2 cellular contexts compared by ENCODE assay signal in genomic region chr3:180633722-180634121, GRCh38.
TF ChIP-seq lines count a peak whose summit lies in the region.

No MANE protein-coding gene starts in this region.

TF ChIP-seq in A549, 52 proteins besides CTCF, POLR2A, EP300 and RAD21:
- TF ChIP-seq MAFK (IDR thresholded peaks at IDR 0.05; ENCODE audit: partially characterized antibody) (no peak), NPAS2 (CRISPR knock-in tag; IDR thresholded peaks at IDR 0.05; ENCODE audit: borderline replicate concordance) (no peak), SREBF2 (IDR thresholded peaks at IDR 0.05) (no peak), GATA3 (IDR thresholded peaks at IDR 0.05; ENCODE audit: borderline replicate concordance) (no peak), EHMT2 (IDR thresholded peaks at IDR 0.05; ENCODE audit: low read depth) (no peak), CHD4 (IDR thresholded peaks at IDR 0.05; ENCODE audit: borderline replicate concordance) (no peak), KDM1A (IDR thresholded peaks at IDR 0.05; ENCODE audit: low read depth) (no peak), RFX5 (IDR thresholded peaks at IDR 0.05) (no peak), HDAC2 (IDR thresholded peaks at IDR 0.05) (no peak), FOSB (CRISPR knock-in tag; IDR thresholded peaks at IDR 0.05) (no peak), POLR2AphosphoS2 (conservative IDR thresholded peaks at IDR 0.05; ENCODE audit: low read length) (no peak)
- TF ChIP-seq, protein P1, sequence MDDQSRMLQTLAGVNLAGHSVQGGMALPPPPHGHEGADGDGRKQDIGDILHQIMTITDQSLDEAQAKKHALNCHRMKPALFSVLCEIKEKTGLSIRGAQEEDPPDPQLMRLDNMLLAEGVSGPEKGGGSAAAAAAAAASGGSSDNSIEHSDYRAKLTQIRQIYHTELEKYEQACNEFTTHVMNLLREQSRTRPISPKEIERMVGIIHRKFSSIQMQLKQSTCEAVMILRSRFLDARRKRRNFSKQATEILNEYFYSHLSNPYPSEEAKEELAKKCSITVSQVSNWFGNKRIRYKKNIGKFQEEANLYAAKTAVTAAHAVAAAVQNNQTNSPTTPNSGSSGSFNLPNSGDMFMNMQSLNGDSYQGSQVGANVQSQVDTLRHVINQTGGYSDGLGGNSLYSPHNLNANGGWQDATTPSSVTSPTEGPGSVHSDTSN (IDR thresholded peaks at IDR 0.05), result no peak
TF ChIP-seq in A549: peak in this region for 0.

TF ChIP-seq in H1, 55 proteins besides CTCF, POLR2A, EP300 and RAD21:
- TF ChIP-seq PHF8 (conservative IDR thresholded peaks at IDR 0.05; ENCODE audit: low read depth, low read length) (no peak), JUN (IDR thresholded peaks at IDR 0.05; ENCODE audit: low read depth, low read length) (no peak), SP2 (IDR thresholded peaks at IDR 0.05; ENCODE audit: low read length) (no peak), CEBPB (IDR thresholded peaks at IDR 0.05; ENCODE audit: low read depth, low read length) (no peak), TCF12 (IDR thresholded peaks at IDR 0.05; ENCODE audit: low read depth, low read length) (no peak), SP1 (IDR thresholded peaks at IDR 0.05; ENCODE audit: low read depth, low read length) (no peak), ATF3 (IDR thresholded peaks at IDR 0.05; ENCODE audit: insufficient read depth, low read depth, low read length) (no peak), SRF (IDR thresholded peaks at IDR 0.05; ENCODE audit: low read depth, low read length) (no peak), CHD2 (IDR thresholded peaks at IDR 0.05; ENCODE audit: low read length) (no peak), TEAD4 (IDR thresholded peaks at IDR 0.05; ENCODE audit: low read depth, low read length) (no peak), RNF2 (IDR thresholded peaks at IDR 0.05; ENCODE audit: borderline replicate concordance, low read depth, low read length, missing control alignments, poor library complexity, severe bottlenecking) (no peak), BACH1 (IDR thresholded peaks at IDR 0.05; ENCODE audit: low read length) (no peak), FOSL1 (IDR thresholded peaks at IDR 0.05; ENCODE audit: insufficient read depth, low read depth, low read length) (no peak), MAFK (IDR thresholded peaks at IDR 0.05; ENCODE audit: low read depth, low read length) (no peak)
TF ChIP-seq in H1: peak in this region for 0.
